8 cellular contexts compared by ENCODE assay signal in the genomic region with DNA sequence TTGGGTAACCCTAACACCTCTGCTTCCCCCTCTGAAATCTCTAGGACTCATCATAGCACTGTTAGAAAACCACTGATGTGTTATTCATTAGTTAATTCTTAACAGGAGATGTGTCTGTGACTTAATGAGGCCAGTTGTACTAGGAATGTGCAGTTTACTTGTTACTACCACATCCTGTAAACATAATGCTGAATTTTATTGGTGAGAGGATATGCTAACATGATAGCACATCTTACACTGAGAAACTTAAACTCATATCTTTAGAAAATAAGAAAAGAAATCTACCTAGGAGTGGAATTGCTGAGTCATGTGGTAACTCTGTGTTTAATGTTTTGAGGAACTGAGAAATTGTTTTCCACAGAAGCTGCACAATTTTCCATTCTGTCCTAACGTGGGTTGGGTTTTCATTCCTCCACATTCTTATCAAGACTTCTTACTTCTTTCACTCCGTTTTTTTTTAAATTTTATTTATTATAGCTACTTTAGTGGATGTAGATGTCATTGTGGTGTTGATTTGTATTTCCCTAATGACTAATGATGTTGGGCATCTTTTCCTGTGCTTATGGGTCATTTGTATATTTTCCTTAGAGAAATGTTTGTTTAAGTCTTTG. TPM values are rescaled to one million over a fixed set of nuclear protein-coding genes. Genes with fewer than 3 reads are reported as not detected.
A peak's percentile ranks its signal among the peaks of the same experiment; 100 is the strongest.
DNase-seq lines count a peak whose midpoint lies in the region; ATAC-seq and TF ChIP-seq lines count a peak whose summit lies in the region.

No MANE protein-coding gene starts in this region.

- ATAC-seq in GM18909 (IDR thresholded peaks at IDR 0.05; ENCODE audit: poor library complexity, unreplicated experiment) (peak; percentile 78), HG03280 (IDR thresholded peaks at IDR 0.05; ENCODE audit: unreplicated experiment) (peak; percentile 54), gastrocnemius medialis (no peak)

- TF ChIP-seq POLR2A in gastrocnemius medialis (IDR thresholded peaks at IDR 0.05) = no peak

- no peak overlapping the region for H3K4me3 ChIP-seq in gastrocnemius medialis

- H3K36me3 ChIP-seq in gastrocnemius medialis = peaks cover 0 to 24% of the 10 kb centered on the region in 2 donors

- H3K27ac ChIP-seq in gastrocnemius medialis = peak overlapping the region in 3 of 4 donors; percentile 5 to 38 (median 33)

- DNase-seq in amniotic epithelial cell (ENCODE audit: low read depth) (peak; percentile 74), gastrocnemius medialis (no peak), RKO (ENCODE audit: low spot score) (no peak), NCI-H187 treated with DMSO at 0.1 percent for 48 hours (lab: John Stamatoyannopoulos, UW) (no peak), NCI-H446 treated with DMSO at 0.1 percent for 48 hours (lab: John Stamatoyannopoulos, UW) (no peak), UCSD-AML1 (lab: John Stamatoyannopoulos, UW; ENCODE audit: unreplicated experiment) (no peak)

- no peaks in the 10 kb centered on the region for H3K4me1 ChIP-seq in gastrocnemius medialis

- intact Hi-C loops in gastrocnemius medialis (cut with DNase I; ENCODE audit: low total_unique reads) = no loop called here

- in situ Hi-C loops in gastrocnemius medialis (cut with MboI; ENCODE audit: low sequenced_read_pairs in 4 of 4) = no loop called here

- TF ChIP-seq CTCF in gastrocnemius medialis (IDR thresholded peaks at IDR 0.05 in 4 of 5, conservative IDR thresholded peaks at IDR 0.05 in 1 of 5) = no peak

- H3K27me3 ChIP-seq in gastrocnemius medialis = no peaks in the 10 kb centered on the region

- no peaks in the 10 kb centered on the region for H3K9me3 ChIP-seq in gastrocnemius medialis

RNA-seq across cellular contexts. Expression of gene RNF121, which starts 33.7 kb away (rescaled TPM):
- total RNA-seq in gastrocnemius medialis = 10 to 100 TPM; 25.0 to 35.5 (median 26.7) TPM

RNA-seq across cellular contexts. Expression of gene XNDC1N, which starts 34.1 kb away (rescaled TPM):
- total RNA-seq in gastrocnemius medialis = 10 to 100 TPM in 1 of 4 donors, 1 to 10 TPM in 2, under 1 TPM in 1; 0.75 to 15.9 (median 2.2) TPM

RNA-seq across cellular contexts. Expression of gene IL18BP, which starts 36.2 kb away (rescaled TPM):
- total RNA-seq in gastrocnemius medialis = 1 to 10 TPM in 3 of 4 donors, under 1 TPM in 1; 0.91 to 3.0 (median 2.5) TPM

Comparison
In these comparisons a context has a peak if more than half of its experiments do, and no peak if none do; other contexts are left out.
1. ATAC-seq: peak in GM18909 (single experiment) and HG03280 (single experiment); none in gastrocnemius medialis (0 of 2).